ENCODE assay signal across 20 cellular contexts in the genomic region with DNA sequence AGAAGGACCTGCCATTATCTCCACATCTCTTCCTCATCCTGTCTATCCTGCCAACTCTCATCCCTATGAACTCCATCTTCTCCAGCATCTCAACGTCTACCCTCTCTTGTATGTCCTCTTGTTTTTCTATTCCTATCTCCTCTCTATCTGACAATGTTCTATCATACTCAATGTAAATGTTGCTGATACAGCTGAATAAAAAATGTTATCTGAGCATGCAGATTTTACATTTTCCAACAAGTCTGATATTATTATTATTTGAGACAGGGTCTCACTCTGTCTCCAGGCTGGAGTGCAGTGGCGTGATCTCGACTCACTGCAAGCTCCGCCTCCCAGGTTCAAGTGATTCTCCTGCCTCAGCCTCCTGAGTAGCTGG.
"Had no signal": no experiment of that assay in that cellular context is flagged by ENCODE, and none has a peak within 500 bp of the region (broad histone marks: within the 10 kb centered on the region; RNA-seq: fewer than 3 reads in every experiment).

No MANE protein-coding gene starts in this region.

- DNase-seq: Karpas-422, KG1, NCI-H1092, NCI-H1105 treated with DMSO at 0.1 percent for 48 hours, NCI-H1417 treated with DMSO at 0.1 percent for 48 hours, NCI-H146, NCI-H1694 treated with DMSO at 0.1 percent for 48 hours, NCI-H1930, NCI-H2081, NCI-H2107, NCI-H2227 treated with DMSO at 0.1 percent for 48 hours, NCI-H524, NCI-H526 treated with DMSO at 0.1 percent for 48 hours, NCI-H748 treated with DMSO at 0.1 percent for 48 hours, Right ventricle myocardium superior, SIG-M5 had no signal

- H3K27me3 ChIP-seq: MG63, Peyer's patch, SJSA1 had no signal

- H3K36me3 ChIP-seq: MG63, Peyer's patch, SJSA1 had no signal

- H3K4me3 ChIP-seq: MG63, Peyer's patch, SJSA1, SK-N-MC had no signal

- H3K9me3 ChIP-seq: MG63, Peyer's patch, SJSA1 had no signal

- H3K27ac ChIP-seq: SJSA1, SK-N-MC had no signal
